Comparison of ENCODE assay signal across 8 cellular contexts in the genomic region with DNA sequence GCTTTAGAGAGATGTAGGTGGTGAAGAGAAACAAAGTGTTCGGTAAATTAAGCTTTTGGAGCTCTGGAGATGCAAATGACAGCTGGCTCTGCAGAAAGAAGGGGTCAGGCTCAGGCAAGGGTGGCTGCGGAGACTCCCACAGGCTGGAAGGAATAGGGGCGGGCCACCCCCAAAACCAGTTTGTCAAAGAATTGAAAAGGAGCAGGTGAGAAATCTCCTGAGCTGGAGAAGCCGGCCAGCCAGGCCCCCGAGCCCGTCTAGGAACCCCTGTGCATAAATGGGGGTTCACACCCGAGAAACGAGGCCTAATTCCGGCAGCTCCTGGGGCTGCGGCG. TPM values are rescaled to one million over a fixed set of nuclear protein-coding genes. Genes with fewer than 3 reads are reported as not detected.
DNase-seq lines count a peak whose midpoint lies in the region; ATAC-seq, FAIRE-seq and TF ChIP-seq lines count a peak whose summit lies in the region.

No MANE protein-coding gene starts in this region.

- H3K27ac ChIP-seq in MM.1S (ENCODE audit: low read length) (peak overlapping the region; percentile 90), mammary epithelial cell (ENCODE audit: insufficient read depth, low read depth, low read length) (peak overlapping the region; percentile 92), HepG2 (ENCODE audit: extremely low read length, insufficient read depth, low read length) (peak overlapping the region; percentile 97), testis (peak overlapping the region; percentile 99)

- intact Hi-C loops in mammary epithelial cell (cut with micrococcal nuclease) (no loop called here), HepG2 (cut with micrococcal nuclease; ENCODE audit: unreplicated experiment) (loop anchor here (1.0 kb wide), 1 partner anchor 13 kb away; a partner anchor contains a TSS), testis (cut with DNase I; ENCODE audit: low total_unique reads) (no loop called here)

- H3F3A ChIP-seq in MM.1S (ENCODE audit: insufficient read depth, low read length), result peaks cover 12% of the 10 kb centered on the region; the same call in 1 of the 2 replicates

- H3K4me2 ChIP-seq in MM.1S (ENCODE audit: low read depth, low read length), result peak overlapping the region; percentile 85
- peak overlapping the region; percentile 90 for H3K4me2 ChIP-seq in mammary epithelial cell (ENCODE audit: insufficient read depth, low read depth, low read length)
- peak overlapping the region; percentile 79 for H3K4me2 ChIP-seq in HepG2 (ENCODE audit: low read depth, low read length)

- ATAC-seq in GM21723 (IDR thresholded peaks at IDR 0.05; ENCODE audit: unreplicated experiment), result peak; percentile 17
- ATAC-seq in HepG2, result peak; percentile 38

- 0 out of 2 replicates have a peak, but pooled peaks cover 3% of the 10 kb centered on the region for H3K36me3 ChIP-seq in MM.1S (replicated peaks; ENCODE audit: insufficient read depth, low read length)
- peaks cover 2% of the 10 kb centered on the region for H3K36me3 ChIP-seq in mammary epithelial cell (ENCODE audit: insufficient read depth, low read length)
- peaks cover 3 to 8% of the 10 kb centered on the region in 2 experiments; a peak in 3 of 5 replicates for H3K36me3 ChIP-seq in HepG2 (replicated peaks in 1 of 2; ENCODE audit: control insufficient read depth in 1 of 2, insufficient read depth in 2 of 2, low read length in 2 of 2)
- H3K36me3 ChIP-seq in testis (ENCODE audit: low read depth, missing control alignments), result no peaks in the 10 kb centered on the region

- TF ChIP-seq POLR2A in HepG2 (IDR thresholded peaks at IDR 0.05; ENCODE audit: insufficient read depth in 1 of 2, low read depth in 2 of 2, low read length in 2 of 2), result no peak
- TF ChIP-seq POLR2A in testis (IDR thresholded peaks at IDR 0.05), result no peak

- TF ChIP-seq CTCF in MM.1S (IDR thresholded peaks at IDR 0.05; ENCODE audit: low read length), result no peak
- TF ChIP-seq CTCF in mammary epithelial cell (conservative IDR thresholded peaks at IDR 0.05 in 1 of 2, IDR thresholded peaks at IDR 0.05 in 1 of 2; ENCODE audit: extremely low read depth in 1 of 2, insufficient read depth in 1 of 2, low read depth in 1 of 2, low read length in 2 of 2), result no peak
- TF ChIP-seq CTCF in HepG2 (CRISPR knock-in tag; IDR thresholded peaks at IDR 0.05), result no peak
- no peak for TF ChIP-seq CTCF in testis (IDR thresholded peaks at IDR 0.05)

- dilution Hi-C loops in mammary epithelial cell (cut with HindIII; ENCODE audit: low sequenced_read_pairs), result no loop called here

- FAIRE-seq in HepG2 (lab: Jason Lieb, UNC), result no peak

- H3K27me3 ChIP-seq in MM.1S (replicated peaks; ENCODE audit: insufficient read depth, low read length), result no peaks in the 10 kb centered on the region
- no peaks in the 10 kb centered on the region for H3K27me3 ChIP-seq in mammary epithelial cell (ENCODE audit: insufficient read depth, low read length)
- H3K27me3 ChIP-seq in HepG2 (ENCODE audit: control insufficient read depth in 1 of 2, insufficient read depth in 2 of 2, low read length in 2 of 2), result no peaks in the 10 kb centered on the region; a peak in 1 of 5 replicates
- H3K27me3 ChIP-seq in testis, result no peaks in the 10 kb centered on the region

- 0 out of 2 replicates have a peak, but pooled peaks cover 16% of the 10 kb centered on the region for H3K4me1 ChIP-seq in MM.1S (ENCODE audit: low read length)
- peaks cover 19% of the 10 kb centered on the region for H3K4me1 ChIP-seq in mammary epithelial cell (ENCODE audit: insufficient read depth, low read length)
- peaks cover 48% of the 10 kb centered on the region for H3K4me1 ChIP-seq in HepG2 (ENCODE audit: insufficient read depth, low read length)
- peaks cover 21% of the 10 kb centered on the region for H3K4me1 ChIP-seq in testis

- BruUV-seq in mammary epithelial cell (replicated peaks; lab: Mats Ljungman, UMichigan) (no TSS peak), HepG2 (replicated peaks; lab: Mats Ljungman, UMichigan) (no TSS peak)

- POLR2A ChIA-PET in HepG2 (lab: Yijun Ruan, JAX), result interaction anchor here (1.1 to 3.4 kb wide), 2 partner anchors 13 to 23 kb away, joined by 5 to 32 read pairs; a partner anchor contains a TSS

- no peak for TF ChIP-seq EP300 in HepG2 (IDR thresholded peaks at IDR 0.05; ENCODE audit: low read depth in 2 of 2, low read length in 2 of 2)
- TF ChIP-seq EP300 in HepG2 (CRISPR knock-in tag; IDR thresholded peaks at IDR 0.05; ENCODE audit: borderline replicate concordance), result no peak

- H2AFZ ChIP-seq in MM.1S (ENCODE audit: low read length) (peak overlapping the region; percentile 75; the same call in 1 of the 2 replicates), mammary epithelial cell (ENCODE audit: low read depth, low read length) (peak overlapping the region; percentile 81), HepG2 (ENCODE audit: low read length) (no peak overlapping the region)

- H3K4me3 ChIP-seq in GM08714 (ENCODE audit: low read length) (peak overlapping the region; percentile 71), MM.1S (ENCODE audit: low read length) (peak overlapping the region; percentile 99), mammary epithelial cell (replicated peaks in 1 of 3; ENCODE audit: insufficient read depth in 1 of 3, low read depth in 2 of 3, low read length in 3 of 3) (peak overlapping the region; percentile 93 to 99 (median 96)), HepG2 (replicated peaks in 1 of 3; ENCODE audit: insufficient read depth in 1 of 3, low read depth in 2 of 3, low read length in 3 of 3) (peak overlapping the region; percentile 96 to 99 (median 99)), testis (peak overlapping the region; percentile 95 to 100)

- DNase-seq in MM.1S (peak; percentile 14), mammary epithelial cell (peak; percentile 26), HepG2 (ENCODE audit: low spot score) (no peak), testis (no peak), GM03348 (ENCODE audit: low spot score) (no peak), NCI-H1092 (lab: John Stamatoyannopoulos, UW) (no peak)

- 0% methylated on average over 7 of the region's 11 CpGs for WGBS in mammary epithelial cell (ENCODE audit: low coverage, missing lambda C conversion rate)
- 3% methylated on average over 7 of the region's 11 CpGs for WGBS in HepG2 (ENCODE audit: low lambda C conversion rate)
- 0% methylated on average over 3 to 11 of the region's 11 CpGs for WGBS in testis, 2 donors

- H3K9me3 ChIP-seq in MM.1S (replicated peaks; ENCODE audit: insufficient read depth, low read length) (no peaks in the 10 kb centered on the region), mammary epithelial cell (replicated peaks; ENCODE audit: insufficient read depth, low read length) (no peaks in the 10 kb centered on the region), HepG2 (ENCODE audit: low read length) (no peaks in the 10 kb centered on the region), testis (no peaks in the 10 kb centered on the region)

- in situ Hi-C loops in mammary epithelial cell (cut with MboI; ENCODE audit: low sequenced_read_pairs in 2 of 2) (no loop called here), HepG2 (cut with HindIII; ENCODE audit: extremely low pct_ligation_motif_present, low pct_unique_long_range_greater_than_20kb) (no loop called here)

- no peak for TF ChIP-seq RAD21 in HepG2 (CRISPR knock-in tag; IDR thresholded peaks at IDR 0.05)

- H3K79me2 ChIP-seq in MM.1S (ENCODE audit: low read length) (peaks cover 55% of the 10 kb centered on the region), mammary epithelial cell (ENCODE audit: insufficient read depth, low read length) (peaks cover 56% of the 10 kb centered on the region), HepG2 (ENCODE audit: insufficient read depth, low read length) (peaks cover 53% of the 10 kb centered on the region)

- H3K9me2 ChIP-seq in MM.1S (replicated peaks; ENCODE audit: insufficient read depth, low read length), result no peaks in the 10 kb centered on the region

- H3K9ac ChIP-seq in MM.1S (ENCODE audit: low read length), result peak overlapping the region; percentile 98
- peak overlapping the region; percentile 97 for H3K9ac ChIP-seq in mammary epithelial cell (ENCODE audit: insufficient read depth, low read length)
- H3K9ac ChIP-seq in HepG2 (ENCODE audit: insufficient read depth, low read depth, low read length), result peak overlapping the region; percentile 98

- CTCF ChIA-PET in mammary epithelial cell (lab: Charles Lee; ENCODE audit: low non-redundant PET) (no interaction called here), HepG2 (lab: Yijun Ruan, JAX; ENCODE audit: low intra/inter-chr PET ratio, low total read pairs) (no interaction called here)

- H4K20me1 ChIP-seq in MM.1S (ENCODE audit: insufficient read depth, low read length), result peaks cover 23% of the 10 kb centered on the region; the same call in 1 of the 2 replicates
- H4K20me1 ChIP-seq in mammary epithelial cell (ENCODE audit: insufficient read depth, low read length), result peaks cover 7% of the 10 kb centered on the region
- H4K20me1 ChIP-seq in HepG2 (ENCODE audit: insufficient read depth, low read length), result peaks cover 23% of the 10 kb centered on the region

RNA-seq across cellular contexts. Expression of a gene that starts 0.5 kb away (rescaled TPM):
- total RNA-seq in mammary epithelial cell (10 to 100 TPM; 23.2 to 64.9 TPM), HepG2 (2016; rRNA removed; fragmentation: Illumina TruSeq; extraction: Trizol) (73.1 and 110 TPM in 2 replicates), testis (10 to 100 TPM; 60.7 to 62.6 TPM)
- polyA plus RNA-seq in mammary epithelial cell (43.9 TPM), HepG2 (2011; rRNA removed) (27.3 and 41.9 TPM in 2 replicates), testis (ENCODE audit: insufficient read depth, low read depth, low replicate concordance) (107 TPM)
- polyA minus RNA-seq in mammary epithelial cell, result 8.3 TPM
- total RNA-seq in HepG2 (2016; cell fraction: cytosol; rRNA removed; fragmentation: Illumina TruSeq; extraction: Trizol; ENCODE audit: low read depth), result 19.2 and 19.9 TPM in 2 replicates
- 70.5 and 109 TPM in 2 replicates for total RNA-seq in HepG2 (2016; cell fraction: insoluble cytoplasmic fraction; rRNA removed; fragmentation: Illumina TruSeq; extraction: Trizol)
- 38.2 and 40.3 TPM in 2 replicates for total RNA-seq in HepG2 (2016; cell fraction: membrane; rRNA removed; fragmentation: Illumina TruSeq; extraction: Trizol)
- 36.7 and 36.8 TPM in 2 replicates for total RNA-seq in HepG2 (2016; cell fraction: nucleus; rRNA removed; fragmentation: Illumina TruSeq; extraction: Trizol)
- 18.6 and 21.9 TPM in 2 replicates for polyA plus RNA-seq in HepG2 (2011; cell fraction: cytosol; rRNA removed)
- 9.7 and 10.7 TPM in 2 replicates for polyA plus RNA-seq in HepG2 (2011; cell fraction: nucleus; rRNA removed)
- polyA plus RNA-seq in HepG2 (2012), result 50.5 and 69.8 TPM in 2 replicates
- polyA plus RNA-seq in HepG2 (2016; cell fraction: cytosol; fragmentation: Illumina TruSeq; extraction: Trizol; ENCODE audit: low read depth), result 31.1 and 32.8 TPM in 2 replicates
- 129 and 132 TPM in 2 replicates for polyA plus RNA-seq in HepG2 (2016; cell fraction: insoluble cytoplasmic fraction; fragmentation: Illumina TruSeq; extraction: Trizol; ENCODE audit: low read depth)
- 42.4 and 43.6 TPM in 2 replicates for polyA plus RNA-seq in HepG2 (2016; cell fraction: membrane; fragmentation: Illumina TruSeq; extraction: Trizol; ENCODE audit: low read depth)
- 50.9 and 51.7 TPM in 2 replicates for polyA plus RNA-seq in HepG2 (2016; cell fraction: nucleus; fragmentation: Illumina TruSeq; extraction: Trizol; ENCODE audit: insufficient read depth, low read depth)
- polyA minus RNA-seq in HepG2 (2011; rRNA and poly(A)+ RNA removed; ENCODE audit: low replicate concordance), result 14.3 and 19.0 TPM in 2 replicates
- 14.0 and 17.1 TPM in 2 replicates for polyA minus RNA-seq in HepG2 (2011; cell fraction: cytosol; rRNA and poly(A)+ RNA removed)
- 35.3 and 38.3 TPM in 2 replicates for polyA minus RNA-seq in HepG2 (2011; cell fraction: nucleus; rRNA and poly(A)+ RNA removed)

RNA-seq across cellular contexts. Expression of a gene that starts 13.3 kb away (rescaled TPM):
- 10 to 100 TPM; 18.7 to 19.7 TPM for total RNA-seq in mammary epithelial cell
- polyA plus RNA-seq in mammary epithelial cell, result 5.3 TPM
- polyA minus RNA-seq in mammary epithelial cell, result 100 TPM
- total RNA-seq in HepG2 (2016; rRNA removed; fragmentation: Illumina TruSeq; extraction: Trizol), result 7.8 and 11.1 TPM in 2 replicates
- 15.8 and 20.0 TPM in 2 replicates for total RNA-seq in HepG2 (2016; cell fraction: cytosol; rRNA removed; fragmentation: Illumina TruSeq; extraction: Trizol; ENCODE audit: low read depth)
- total RNA-seq in HepG2 (2016; cell fraction: insoluble cytoplasmic fraction; rRNA removed; fragmentation: Illumina TruSeq; extraction: Trizol), result 6.7 and 10.9 TPM in 2 replicates
- 9.2 and 9.6 TPM in 2 replicates for total RNA-seq in HepG2 (2016; cell fraction: membrane; rRNA removed; fragmentation: Illumina TruSeq; extraction: Trizol)
- total RNA-seq in HepG2 (2016; cell fraction: nucleus; rRNA removed; fragmentation: Illumina TruSeq; extraction: Trizol), result 20.3 and 27.1 TPM in 2 replicates
- 2.0 and 2.2 TPM in 2 replicates for polyA plus RNA-seq in HepG2 (2011; rRNA removed)
- 1.4 and 1.6 TPM in 2 replicates for polyA plus RNA-seq in HepG2 (2011; cell fraction: cytosol; rRNA removed)
- 3.5 and 4.8 TPM in 2 replicates for polyA plus RNA-seq in HepG2 (2011; cell fraction: nucleus; rRNA removed)
- polyA plus RNA-seq in HepG2 (2012), result 2.1 and 2.2 TPM in 2 replicates
- 0.10 and 0.37 TPM in 2 replicates for polyA plus RNA-seq in HepG2 (2016; cell fraction: cytosol; fragmentation: Illumina TruSeq; extraction: Trizol; ENCODE audit: low read depth)
- polyA plus RNA-seq in HepG2 (2016; cell fraction: insoluble cytoplasmic fraction; fragmentation: Illumina TruSeq; extraction: Trizol; ENCODE audit: low read depth), result 4.1 and 5.9 TPM in 2 replicates
- 0.71 and 1.1 TPM in 2 replicates for polyA plus RNA-seq in HepG2 (2016; cell fraction: membrane; fragmentation: Illumina TruSeq; extraction: Trizol; ENCODE audit: low read depth)
- 3.4 and 3.5 TPM in 2 replicates for polyA plus RNA-seq in HepG2 (2016; cell fraction: nucleus; fragmentation: Illumina TruSeq; extraction: Trizol; ENCODE audit: insufficient read depth, low read depth)
- polyA minus RNA-seq in HepG2 (2011; rRNA and poly(A)+ RNA removed; ENCODE audit: low replicate concordance), result 15.1 and 47.2 TPM in 2 replicates
- polyA minus RNA-seq in HepG2 (2011; cell fraction: cytosol; rRNA and poly(A)+ RNA removed), result 4.1 and 6.5 TPM in 2 replicates
- polyA minus RNA-seq in HepG2 (2011; cell fraction: nucleus; rRNA and poly(A)+ RNA removed), result 33.5 and 48.4 TPM in 2 replicates
- 10 to 100 TPM; 35.9 to 63.6 TPM for total RNA-seq in testis
- polyA plus RNA-seq in testis (ENCODE audit: insufficient read depth, low read depth, low replicate concordance), result 19.4 TPM

Comparison
In these comparisons a context has a peak if more than half of its experiments do, and no peak if none do; other contexts are left out.
1. DNase-seq: peak in MM.1S (single experiment) and mammary epithelial cell (single experiment); none in HepG2 (single experiment), testis (single experiment), GM03348 (single experiment) and NCI-H1092 (single experiment).
2. Peak in every context shown above with its lines, with median percentiles within 50 percentile points of each other: H3K4me3 ChIP-seq, H3K27ac ChIP-seq, H3K4me2 ChIP-seq and H3K9ac ChIP-seq.